In genomic region chr1:51328279-51328678, GRCh38 we compare ENCODE assay signal across 1 cellular context.
TF ChIP-seq lines count a peak whose summit lies in the region.

No MANE protein-coding gene starts in this region.

TF ChIP-seq in HCT116, 20 proteins besides CTCF, POLR2A, EP300 and RAD21 (continued from another document):
- TF ChIP-seq CEBPB (IDR thresholded peaks at IDR 0.05; ENCODE audit: low read depth) = no peak
- TF ChIP-seq EZH2phosphoT487 (IDR thresholded peaks at IDR 0.05; ENCODE audit: borderline replicate concordance) = no peak
- TF ChIP-seq FOSL1 (IDR thresholded peaks at IDR 0.05; ENCODE audit: low read depth) = no peak
- no peak for TF ChIP-seq ELF1 (IDR thresholded peaks at IDR 0.05; ENCODE audit: borderline replicate concordance, low read depth)
- TF ChIP-seq TCF7L2 (IDR thresholded peaks at IDR 0.05; ENCODE audit: borderline replicate concordance, extremely low read depth, insufficient read depth, insufficient read length) = no peak
- no peak for TF ChIP-seq EGR1 (IDR thresholded peaks at IDR 0.05; ENCODE audit: low read depth)
- no peak for TF ChIP-seq SRF (IDR thresholded peaks at IDR 0.05; ENCODE audit: low read depth)
- TF ChIP-seq REST (IDR thresholded peaks at IDR 0.05; ENCODE audit: low read depth) = no peak
- TF ChIP-seq CBX3 (IDR thresholded peaks at IDR 0.05; ENCODE audit: low read depth) = no peak
